In the genomic region with DNA sequence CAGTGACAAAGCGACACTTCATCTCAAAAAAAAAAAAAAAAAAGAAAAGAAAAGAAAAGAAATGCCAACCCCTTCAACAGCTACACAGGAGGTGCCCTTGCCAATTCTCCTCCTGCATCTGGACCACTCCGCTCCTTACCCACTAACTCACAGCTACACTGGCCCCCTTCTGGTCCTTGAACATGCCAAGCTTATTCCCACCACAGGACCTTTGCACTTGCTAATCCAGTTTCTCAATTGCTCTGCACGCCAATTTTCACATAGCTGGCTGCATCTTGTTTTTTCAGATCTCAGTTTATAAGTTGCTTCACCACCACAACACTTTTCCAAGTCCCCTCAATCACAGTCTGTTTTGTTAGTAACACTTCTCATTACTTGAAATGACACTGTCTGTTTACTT, we compare ENCODE assay signal across 16 cellular contexts.
"Had no signal": no experiment of that assay in that cellular context is flagged by ENCODE, and none has a peak within 500 bp of the region (broad histone marks: within the 10 kb centered on the region; RNA-seq: fewer than 3 reads in every experiment).

No MANE protein-coding gene starts in this region.

- H3K36me3 ChIP-seq: neural progenitor cell had no signal

- ATAC-seq: foreskin keratinocyte; left lobe of liver; pancreas; stimulated activated naive CD8-positive, alpha-beta T cell treated with anti-CD3 and anti-CD28 coated beads, Interleukin-15, Interleukin-2, amounts not matched to agents 100 U/mL and 50 U/mL, for 24 hours had no signal

- H3K4me3 Mint-ChIP-seq: neural progenitor cell had no signal

- H3K27ac Mint-ChIP-seq: neural progenitor cell had no signal

- H3K4me3 ChIP-seq: neural progenitor cell, pancreas, SJCRH30, testis had no signal

- H3K9ac ChIP-seq: neural progenitor cell had no signal

- H3K9me3 ChIP-seq: pancreas, SJCRH30, testis had no signal

- H3K9me3 Mint-ChIP-seq: neural progenitor cell had no signal

- H3K27ac ChIP-seq: foreskin keratinocyte, neural progenitor cell, pancreas, SJCRH30, testis had no signal

- DNase-seq: activated CD4-positive, CD25-positive, alpha-beta regulatory T cell treated with anti-CD3 and anti-CD28 coated beads, Interleukin-2, amount 50 U/mL, for 72 hours; activated CD8-positive, alpha-beta memory T cell treated with anti-CD3 and anti-CD28 coated beads for 24 hours; activated gamma-delta T cell treated with Interleukin-2 at 50 U/mL for 16 hours; activated T-cell treated with anti-CD3 and anti-CD28 coated beads, Interleukin-2, amount 50 U/mL, for 1 hour; anterior cingulate cortex; foreskin keratinocyte; head of caudate nucleus; islet precursor cell; mammary epithelial cell; pancreas; SJCRH30; stimulated activated CD4-positive, alpha-beta T cell treated with anti-CD3 and anti-CD28 coated beads, Interleukin-12 subunit alpha, Interleukin-12 subunit beta, amount 100 ng/mL, for 4 hours; stimulated activated naive CD8-positive, alpha-beta T cell treated with anti-CD3 and anti-CD28 coated beads, Interleukin-15, Interleukin-2, amounts not matched to agents 100 U/mL and 50 U/mL, for 24 hours; testis had no signal

- H3K27me3 ChIP-seq: foreskin keratinocyte, neural progenitor cell, pancreas, SJCRH30, testis had no signal
